8 cellular contexts compared by ENCODE assay signal in the genomic region with DNA sequence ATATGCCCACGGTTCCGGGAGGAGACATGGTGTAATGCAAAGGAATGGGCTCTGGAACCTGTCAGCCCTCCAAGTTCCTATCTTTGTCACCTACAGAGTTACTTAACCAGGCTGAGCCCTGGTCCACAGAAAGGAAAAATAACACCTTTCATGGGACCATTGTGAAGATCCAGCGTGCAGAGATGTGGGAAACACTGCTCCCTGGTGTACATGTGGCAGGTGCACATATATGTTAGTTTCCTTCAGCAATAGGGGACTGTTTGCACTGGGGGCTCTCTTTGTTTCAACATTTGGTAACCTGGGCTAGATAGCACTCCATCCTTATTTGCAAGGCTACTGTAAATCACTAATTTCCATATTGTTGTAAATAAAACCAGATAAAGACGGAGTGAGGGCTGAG.
DNase-seq lines count a peak whose midpoint lies in the region; ATAC-seq and TF ChIP-seq lines count a peak whose summit lies in the region.

No MANE protein-coding gene starts in this region.

- no peak overlapping the region for H3K18ac ChIP-seq in mesenchymal stem cell (ENCODE audit: low read depth in 1 of 2, low read length in 2 of 2)

- no peak overlapping the region for H3K4ac ChIP-seq in mesenchymal stem cell (ENCODE audit: low read depth in 1 of 2, low read length in 2 of 2)

- H3K4me1 ChIP-seq in mesenchymal stem cell (ENCODE audit: control insufficient read depth, insufficient read depth, low read depth, low read length), result no peaks in the 10 kb centered on the region

- peak; percentile 61; the same call in 1 of the 2 replicates for TF ChIP-seq CTCF in VCaP (conservative IDR thresholded peaks at IDR 0.05)

- no peak overlapping the region for H3K4me3 ChIP-seq in mesenchymal stem cell (ENCODE audit: insufficient read depth in 1 of 2, low read depth in 1 of 2, low read length in 2 of 2)

- no peak overlapping the region for H4K8ac ChIP-seq in mesenchymal stem cell (ENCODE audit: low read length)

- peaks cover 20 to 38% of the 10 kb centered on the region in 2 experiments for H3K27me3 ChIP-seq in mesenchymal stem cell (ENCODE audit: control insufficient read depth in 1 of 2, insufficient read depth in 1 of 2, low read length in 2 of 2)

- ATAC-seq in HG03159 (IDR thresholded peaks at IDR 0.05; ENCODE audit: unreplicated experiment) (no peak), HG03521 (IDR thresholded peaks at IDR 0.05; ENCODE audit: unreplicated experiment) (no peak)

- 84% methylated on average over 4 of the region's 4 CpGs for WGBS in mesenchymal stem cell

- no peak overlapping the region for H2BK12ac ChIP-seq in mesenchymal stem cell (ENCODE audit: low read length in 2 of 2)

- H2AK5ac ChIP-seq in mesenchymal stem cell (ENCODE audit: low read length, severe bottlenecking), result no peak overlapping the region

- no peaks in the 10 kb centered on the region for H3K9me3 ChIP-seq in mesenchymal stem cell (ENCODE audit: control insufficient read depth, low read length)

- H2AFZ ChIP-seq in mesenchymal stem cell (ENCODE audit: low read depth, low read length), result no peak overlapping the region

- peak; percentile 82 for DNase-seq in DMS53 treated with DMSO at 0.1 percent for 48 hours (lab: John Stamatoyannopoulos, UW; ENCODE audit: unreplicated experiment)
- peak; percentile 20 for DNase-seq in HT-29 (ENCODE audit: low spot score)
- DNase-seq in mesenchymal stem cell, result peak; percentile 4
- no peak for DNase-seq in stimulated activated CD4-positive, alpha-beta T cell treated with anti-CD3 and anti-CD28 coated beads, Interleukin-15, amount 100 ng/mL, for 24 hours
- no peak for DNase-seq in NCI-H128 (lab: John Stamatoyannopoulos, UW; ENCODE audit: unreplicated experiment)

- H3K36me3 ChIP-seq in mesenchymal stem cell (ENCODE audit: control insufficient read depth in 1 of 2, insufficient read depth in 2 of 2, low read depth in 1 of 2, low read length in 2 of 2), result no peaks in the 10 kb centered on the region

- no peak overlapping the region for H3K14ac ChIP-seq in mesenchymal stem cell (ENCODE audit: low read length in 2 of 2)

- no peak overlapping the region for H3K9ac ChIP-seq in mesenchymal stem cell (ENCODE audit: low read length)

- H2BK15ac ChIP-seq in mesenchymal stem cell (ENCODE audit: low read depth, poor library complexity, severe bottlenecking), result no peak overlapping the region

- no peak overlapping the region for H2BK5ac ChIP-seq in mesenchymal stem cell (ENCODE audit: low read depth, low read length, poor library complexity, severe bottlenecking)

- H3K27ac ChIP-seq in VCaP (no peak overlapping the region), mesenchymal stem cell (ENCODE audit: low read length, poor library complexity, severe bottlenecking) (no peak overlapping the region)

- H4K91ac ChIP-seq in mesenchymal stem cell (ENCODE audit: low read length), result no peak overlapping the region

- no peak overlapping the region for H3K23ac ChIP-seq in mesenchymal stem cell (ENCODE audit: low read length in 2 of 2)

- no peaks in the 10 kb centered on the region for H3K79me1 ChIP-seq in mesenchymal stem cell (replicated peaks; ENCODE audit: low read length, poor library complexity, severe bottlenecking)

- H3K4me2 ChIP-seq in mesenchymal stem cell (ENCODE audit: low read length, poor library complexity, severe bottlenecking), result no peak overlapping the region

- no peak overlapping the region for H2BK120ac ChIP-seq in mesenchymal stem cell (ENCODE audit: low read depth, low read length)

Comparison
In these comparisons a context has a peak if more than half of its experiments do, and no peak if none do; other contexts are left out.
1. DNase-seq: peak in DMS53 treated with DMSO at 0.1 percent for 48 hours (single experiment), HT-29 (single experiment) and mesenchymal stem cell (single experiment); none in stimulated activated CD4-positive, alpha-beta T cell treated with anti-CD3 and anti-CD28 coated beads, Interleukin-15, amount 100 ng/mL, for 24 hours (single experiment) and NCI-H128 (single experiment).